In genomic region chr18:58300867-58301266, GRCh38 we compare ENCODE assay signal across 23 cellular contexts.
"Had no signal": no experiment of that assay in that cellular context is flagged by ENCODE, and none has a peak within 500 bp of the region (broad histone marks: within the 10 kb centered on the region; RNA-seq: fewer than 3 reads in every experiment).

No MANE protein-coding gene starts in this region.

- H3K4me3 ChIP-seq: adrenal gland, breast epithelium, esophagus muscularis mucosa, tibial artery had no signal

- DNase-seq: activated CD4-positive, alpha-beta memory T cell treated with anti-CD3 and anti-CD28 coated beads, Interleukin-2, amount 10 ng/mL, durations not matched to agents 7 days and 5 days; activated CD4-positive, alpha-beta T cell treated with anti-CD3 and anti-CD28 coated beads for 4 hours; activated naive CD4-positive, alpha-beta T cell treated with anti-CD3 and anti-CD28 coated beads for 36 hours; activated T-cell treated with anti-CD3 and anti-CD28 coated beads, Interleukin-2, amount 50 U/mL, for 24 hours; adrenal gland; cerebellar nuclear complex; cortex of kidney; effector CD4-positive, alpha-beta T cell; hippocampal formation; islet precursor cell; midbrain; nephron progenitor cell; nucleus accumbens; stimulated activated CD4-positive, alpha-beta T cell treated with anti-CD3 and anti-CD28 coated beads, Interleukin-4, amount 100 ng/mL, for 24 hours; stimulated activated naive B cell treated with anti-CD40 and anti-IgM and Interleukin-4, amounts not matched to agents 10 μg/mL and 1 μg/mL and 100 μg/mL, for 72 hours; substantia nigra; T-helper 2 cell; tibial artery had no signal

- H3K36me3 ChIP-seq: adrenal gland, breast epithelium, esophagus muscularis mucosa, tibial artery had no signal

- H3K27ac ChIP-seq: adrenal gland, breast epithelium, esophagus muscularis mucosa, tibial artery had no signal

- H3K4me1 ChIP-seq: adrenal gland, breast epithelium, tibial artery had no signal

- H3K27me3 ChIP-seq: adrenal gland, breast epithelium, esophagus muscularis mucosa, tibial artery had no signal

- FAIRE-seq: astrocyte had no signal

- ATAC-seq: left lobe of liver, sciatic nerve had no signal

- H3K9me3 ChIP-seq: adrenal gland had no signal
